8 cellular contexts compared by ENCODE assay signal in the genomic region with DNA sequence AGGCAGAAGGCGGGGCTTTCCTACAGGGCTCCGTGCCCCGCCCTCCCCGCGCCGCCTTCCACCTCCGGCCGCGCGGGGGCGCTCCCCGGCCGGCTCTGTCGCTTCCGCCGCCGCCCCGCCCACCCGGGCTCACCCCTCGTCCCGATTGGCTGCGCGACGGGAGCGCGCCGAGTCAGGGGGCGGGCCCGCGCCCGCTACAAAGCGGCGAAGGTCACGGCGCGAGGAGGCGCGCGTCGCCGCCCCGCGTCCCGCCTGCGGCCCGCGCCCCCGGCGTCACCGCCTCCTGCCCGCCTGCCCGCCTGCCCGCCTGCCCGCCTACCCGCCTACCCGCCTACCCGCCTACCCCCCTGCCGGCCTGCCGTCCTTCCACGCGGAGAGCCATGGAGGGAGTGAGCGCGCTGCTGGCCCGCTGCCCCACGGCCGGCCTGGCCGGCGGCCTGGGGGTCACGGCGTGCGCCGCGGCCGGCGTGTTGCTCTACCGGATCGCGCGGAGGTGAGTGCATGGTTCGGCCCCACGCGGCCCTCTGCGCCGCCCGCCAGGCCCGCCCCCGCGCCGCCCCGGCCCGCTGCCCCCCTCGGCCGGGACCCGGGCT. TPM values are rescaled to one million over a fixed set of nuclear protein-coding genes. Genes with fewer than 3 reads are reported as not detected.
DNase-seq lines count a peak whose midpoint lies in the region; ATAC-seq and TF ChIP-seq lines count a peak whose summit lies in the region.

A gene with protein sequence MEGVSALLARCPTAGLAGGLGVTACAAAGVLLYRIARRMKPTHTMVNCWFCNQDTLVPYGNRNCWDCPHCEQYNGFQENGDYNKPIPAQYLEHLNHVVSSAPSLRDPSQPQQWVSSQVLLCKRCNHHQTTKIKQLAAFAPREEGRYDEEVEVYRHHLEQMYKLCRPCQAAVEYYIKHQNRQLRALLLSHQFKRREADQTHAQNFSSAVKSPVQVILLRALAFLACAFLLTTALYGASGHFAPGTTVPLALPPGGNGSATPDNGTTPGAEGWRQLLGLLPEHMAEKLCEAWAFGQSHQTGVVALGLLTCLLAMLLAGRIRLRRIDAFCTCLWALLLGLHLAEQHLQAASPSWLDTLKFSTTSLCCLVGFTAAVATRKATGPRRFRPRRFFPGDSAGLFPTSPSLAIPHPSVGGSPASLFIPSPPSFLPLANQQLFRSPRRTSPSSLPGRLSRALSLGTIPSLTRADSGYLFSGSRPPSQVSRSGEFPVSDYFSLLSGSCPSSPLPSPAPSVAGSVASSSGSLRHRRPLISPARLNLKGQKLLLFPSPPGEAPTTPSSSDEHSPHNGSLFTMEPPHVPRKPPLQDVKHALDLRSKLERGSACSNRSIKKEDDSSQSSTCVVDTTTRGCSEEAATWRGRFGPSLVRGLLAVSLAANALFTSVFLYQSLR (plus strand): TSS at position 361 of the 593 bp plus-strand sequence. CDS start 20 bp downstream, at position 381.

- H3K9me3 ChIP-seq in BLaER1 = no peaks in the 10 kb centered on the region
- H3K9me3 ChIP-seq in lung (ENCODE audit: control insufficient read depth in 2 of 2, insufficient read depth in 1 of 2, low read length in 1 of 2) = no peaks in the 10 kb centered on the region

- peaks cover 31% of the 10 kb centered on the region for H3K4me1 Mint-ChIP-seq in activated CD4-positive, alpha-beta memory T cell treated with anti-CD3 and anti-CD28 coated beads for 36 hours (ENCODE audit: low read depth)

- WGBS in lung, 2 donors = 0 to 1% methylated on average over 27 to 94 of the region's 94 CpGs

- TF ChIP-seq CTCF in lung (IDR thresholded peaks at IDR 0.05; ENCODE audit: control extremely low read depth, extremely low read depth) = peak; percentile 61

- H4K20me1 ChIP-seq in BLaER1 = peaks cover 46% of the 10 kb centered on the region

- no peaks in the 10 kb centered on the region for H3K9me3 Mint-ChIP-seq in activated CD4-positive, alpha-beta memory T cell treated with anti-CD3 and anti-CD28 coated beads for 36 hours

- intact Hi-C loops in activated CD4-positive, alpha-beta memory T cell treated with anti-CD3 and anti-CD28 coated beads for 36 hours (cut with micrococcal nuclease) = loop anchor here (1.0 to 5.0 kb wide), 4 partner anchors 49 to 444 kb away; a partner anchor contains a TSS

- no peaks in the 10 kb centered on the region for H3K36me3 Mint-ChIP-seq in activated CD4-positive, alpha-beta memory T cell treated with anti-CD3 and anti-CD28 coated beads for 36 hours

- H3K27ac ChIP-seq in BLaER1 (peak within 1 kb of the TSS; percentile 95), lung (ENCODE audit: low read depth in 1 of 2, low read length in 1 of 2) (peak within 1 kb of the TSS; percentile 81 to 91)

- H3K4me2 ChIP-seq in BLaER1 = peak within 1 kb of the TSS; percentile 99

- POLR2A ChIA-PET in activated CD4-positive, alpha-beta memory T cell treated with anti-CD3 and anti-CD28 coated beads for 36 hours (lab: Charles Lee) = interaction anchor here (0.6 to 1.7 kb wide), 2 partner anchors 65 to 1390 kb away, joined by 3 to 4 read pairs; no protein-coding TSS in a partner anchor

- DNase-seq in GM19240 (ENCODE audit: insufficient read length, low spot score) = peak; percentile 90
- peak; percentile 89 for DNase-seq in NCI-H748 (lab: John Stamatoyannopoulos, UW; ENCODE audit: unreplicated experiment)
- DNase-seq in activated CD4-positive, alpha-beta memory T cell treated with anti-CD3 and anti-CD28 coated beads for 36 hours = peak; percentile 95
- DNase-seq in ecto neural progenitor cell (ENCODE audit: low spot score) = peak; percentile 96
- peak; percentile 91 for DNase-seq in lung (ENCODE audit: low spot score)
- peak; percentile 87 to 95 (median 93) for DNase-seq in stimulated activated CD4-positive, alpha-beta T cell treated with anti-CD3 and anti-CD28 coated beads, TNF-alpha, amount 100 ng/mL, for 24 hours (ENCODE audit: low read depth in 3 of 3)

- H3K4me3 ChIP-seq in BLaER1 = peak within 1 kb of the TSS; percentile 96
- peak within 1 kb of the TSS; percentile 80 for H3K4me3 ChIP-seq in lung

- H3K4me3 Mint-ChIP-seq in activated CD4-positive, alpha-beta memory T cell treated with anti-CD3 and anti-CD28 coated beads for 36 hours = peak within 1 kb of the TSS; percentile 82

- CTCF ChIA-PET in activated CD4-positive, alpha-beta memory T cell treated with anti-CD3 and anti-CD28 coated beads for 36 hours (lab: Charles Lee) = interaction anchor here (0.8 to 1.2 kb wide), 8 partner anchors 9 to 280 kb away, joined by 3 to 6 read pairs (median 3); no protein-coding TSS in a partner anchor

- H3K27me3 ChIP-seq in BLaER1 = no peaks in the 10 kb centered on the region
- no peaks in the 10 kb centered on the region for H3K27me3 ChIP-seq in lung (ENCODE audit: control insufficient read depth, insufficient read depth)

- H3K4me1 ChIP-seq in BLaER1 = peaks cover 48% of the 10 kb centered on the region
- peaks cover 12 to 21% of the 10 kb centered on the region in 2 donors for H3K4me1 ChIP-seq in lung (ENCODE audit: control insufficient read depth in 2 of 2, insufficient read depth in 2 of 2, low read length in 2 of 2)

- peak within 1 kb of the TSS; percentile 35 for H3K27ac Mint-ChIP-seq in activated CD4-positive, alpha-beta memory T cell treated with anti-CD3 and anti-CD28 coated beads for 36 hours

- peak within 1 kb of the TSS; percentile 87 for H3K9ac ChIP-seq in BLaER1

- ATAC-seq in HG03457 (IDR thresholded peaks at IDR 0.05; ENCODE audit: unreplicated experiment) (peak; percentile 66), lung (ENCODE audit: insufficient read depth, low FRiP score) (peak; percentile 97)

- H3K27me3 Mint-ChIP-seq in activated CD4-positive, alpha-beta memory T cell treated with anti-CD3 and anti-CD28 coated beads for 36 hours = no peaks in the 10 kb centered on the region

- H3K36me3 ChIP-seq in BLaER1 (peaks cover 12% of the 10 kb centered on the region), lung (ENCODE audit: control insufficient read depth in 2 of 2, insufficient read depth in 2 of 2, low read length in 2 of 2) (peaks cover 0 to 2% of the 10 kb centered on the region in 2 donors)

RNA-seq across cellular contexts. Expression of the gene that starts here (rescaled TPM):
- total RNA-seq in activated CD4-positive, alpha-beta memory T cell treated with anti-CD3 and anti-CD28 coated beads for 36 hours = 10 to 100 TPM; 12.2 to 14.0 TPM
- 10 to 100 TPM in 1 of 2 donors, 1 to 10 TPM in 1; 6.5 to 10.8 TPM for total RNA-seq in lung
- 1 to 10 TPM; 4.5 to 5.0 TPM for polyA plus RNA-seq in lung

Comparison
In these comparisons a context has a peak if more than half of its experiments do, and no peak if none do; other contexts are left out.
1. Peak in every context shown above with its lines: DNase-seq, ATAC-seq, H3K4me3 ChIP-seq and H3K27ac ChIP-seq.